ENCODE assay signal across 1 cellular context in genomic region chr15:43133429-43134156, GRCh38.
TF ChIP-seq lines count a peak whose summit lies in the region.

TSS of gene TMEM62 (plus strand) at chr15:43133586. CDS start at chr15:43133803, 217 bp downstream.

TF ChIP-seq in HepG2, 621 proteins besides CTCF, POLR2A, EP300 and RAD21 (continued from another document and continues in another):
- TF ChIP-seq, protein P1, sequence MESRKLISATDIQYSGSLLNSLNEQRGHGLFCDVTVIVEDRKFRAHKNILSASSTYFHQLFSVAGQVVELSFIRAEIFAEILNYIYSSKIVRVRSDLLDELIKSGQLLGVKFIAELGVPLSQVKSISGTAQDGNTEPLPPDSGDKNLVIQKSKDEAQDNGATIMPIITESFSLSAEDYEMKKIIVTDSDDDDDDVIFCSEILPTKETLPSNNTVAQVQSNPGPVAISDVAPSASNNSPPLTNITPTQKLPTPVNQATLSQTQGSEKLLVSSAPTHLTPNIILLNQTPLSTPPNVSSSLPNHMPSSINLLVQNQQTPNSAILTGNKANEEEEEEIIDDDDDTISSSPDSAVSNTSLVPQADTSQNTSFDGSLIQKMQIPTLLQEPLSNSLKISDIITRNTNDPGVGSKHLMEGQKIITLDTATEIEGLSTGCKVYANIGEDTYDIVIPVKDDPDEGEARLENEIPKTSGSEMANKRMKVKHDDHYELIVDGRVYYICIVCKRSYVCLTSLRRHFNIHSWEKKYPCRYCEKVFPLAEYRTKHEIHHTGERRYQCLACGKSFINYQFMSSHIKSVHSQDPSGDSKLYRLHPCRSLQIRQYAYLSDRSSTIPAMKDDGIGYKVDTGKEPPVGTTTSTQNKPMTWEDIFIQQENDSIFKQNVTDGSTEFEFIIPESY (CRISPR knock-in tag; IDR thresholded peaks at IDR 0.05): no peak
- TF ChIP-seq ERF (CRISPR knock-in tag; IDR thresholded peaks at IDR 0.05) (no peak; the same call in none of the 2 replicates), ZBTB46 (CRISPR knock-in tag; IDR thresholded peaks at IDR 0.05; ENCODE audit: borderline replicate concordance) (no peak), ZC3H13 (CRISPR knock-in tag; IDR thresholded peaks at IDR 0.05) (no peak), ZFX (CRISPR knock-in tag; IDR thresholded peaks at IDR 0.05; ENCODE audit: low read depth) (peak; percentile 97), ZNF564 (CRISPR knock-in tag; IDR thresholded peaks at IDR 0.05) (no peak), HHEX (CRISPR knock-in tag; IDR thresholded peaks at IDR 0.05) (no peak), HMG20B (CRISPR knock-in tag; conservative IDR thresholded peaks at IDR 0.05) (no peak), ZNF337 (CRISPR knock-in tag; IDR thresholded peaks at IDR 0.05; ENCODE audit: borderline replicate concordance, low read depth) (peak; percentile 58; the same call in 1 of the 2 replicates), ESRRA (CRISPR knock-in tag; IDR thresholded peaks at IDR 0.05; ENCODE audit: low read depth) (no peak), ZMYM2 (CRISPR knock-in tag; IDR thresholded peaks at IDR 0.05) (no peak), GPBP1L1 (CRISPR knock-in tag; IDR thresholded peaks at IDR 0.05) (no peak), NFRKB (IDR thresholded peaks at IDR 0.05) (no peak), ZNF333 (CRISPR knock-in tag; IDR thresholded peaks at IDR 0.05; ENCODE audit: borderline replicate concordance) (no peak), ZNF839 (CRISPR knock-in tag; IDR thresholded peaks at IDR 0.05; ENCODE audit: borderline replicate concordance) (no peak), ZNF274 (CRISPR knock-in tag; IDR thresholded peaks at IDR 0.05) (no peak), RXRB (CRISPR knock-in tag; IDR thresholded peaks at IDR 0.05; ENCODE audit: borderline replicate concordance) (no peak), RORA (CRISPR knock-in tag; IDR thresholded peaks at IDR 0.05) (no peak), ZNF788 (CRISPR knock-in tag; IDR thresholded peaks at IDR 0.05; ENCODE audit: borderline replicate concordance) (no peak; the same call in 1 of the 2 replicates), ZNF878 (CRISPR knock-in tag; IDR thresholded peaks at IDR 0.05) (0 out of 2 replicates have a peak, but pooled peaks have one; percentile 17), JUND (CRISPR knock-in tag; IDR thresholded peaks at IDR 0.05) (no peak), NONO (IDR thresholded peaks at IDR 0.05) (no peak), NONO (CRISPR knock-in tag; conservative IDR thresholded peaks at IDR 0.05) (0 out of 2 replicates have a peak, but pooled peaks have one; percentile 16), CENPX (CRISPR knock-in tag; IDR thresholded peaks at IDR 0.05) (no peak), ATF3 (CRISPR knock-in tag; IDR thresholded peaks at IDR 0.05) (no peak), HOXA9 (CRISPR knock-in tag; IDR thresholded peaks at IDR 0.05; ENCODE audit: borderline replicate concordance) (no peak), SSRP1 (CRISPR knock-in tag; IDR thresholded peaks at IDR 0.05) (no peak), NFE2L2 (IDR thresholded peaks at IDR 0.05; ENCODE audit: low read length) (no peak), KDM5B (CRISPR knock-in tag; IDR thresholded peaks at IDR 0.05; ENCODE audit: borderline replicate concordance) (peak; percentile 91; the same call in 1 of the 2 replicates), E2F2 (CRISPR knock-in tag; IDR thresholded peaks at IDR 0.05; ENCODE audit: borderline replicate concordance) (0 out of 2 replicates have a peak, but pooled peaks have one; percentile 37), SNRNP70 (IDR thresholded peaks at IDR 0.05; ENCODE audit: low read depth, low read length) (no peak), ZNF615 (CRISPR knock-in tag; IDR thresholded peaks at IDR 0.05; ENCODE audit: borderline replicate concordance) (no peak), FOXC1 (CRISPR knock-in tag; IDR thresholded peaks at IDR 0.05; ENCODE audit: borderline replicate concordance) (no peak), ZNF33A (CRISPR knock-in tag; IDR thresholded peaks at IDR 0.05; ENCODE audit: borderline replicate concordance) (no peak), TRIM24 (CRISPR knock-in tag; IDR thresholded peaks at IDR 0.05) (0 out of 2 replicates have a peak, but pooled peaks have one; percentile 22), ZNF451 (CRISPR knock-in tag; IDR thresholded peaks at IDR 0.05) (no peak), ZNF703 (CRISPR knock-in tag; IDR thresholded peaks at IDR 0.05; ENCODE audit: borderline replicate concordance) (no peak), ARNT2 (CRISPR knock-in tag; IDR thresholded peaks at IDR 0.05; ENCODE audit: low read depth) (no peak; the same call in 1 of the 2 replicates), ARID2 (CRISPR knock-in tag; IDR thresholded peaks at IDR 0.05; ENCODE audit: borderline replicate concordance) (peak; percentile 44; the same call in 1 of the 2 replicates), XBP1 (CRISPR knock-in tag; IDR thresholded peaks at IDR 0.05) (0 out of 2 replicates have a peak, but pooled peaks have one; percentile 47), BORCS8-MEF2B (CRISPR knock-in tag; IDR thresholded peaks at IDR 0.05) (peak; percentile 67; the same call in 1 of the 2 replicates), SRSF1 (optimal IDR thresholded peaks at IDR 0.05; ENCODE audit: low read depth, low read length) (peak; percentile 54), ZNF296 (CRISPR knock-in tag; conservative IDR thresholded peaks at IDR 0.05) (no peak), ETV6 (CRISPR knock-in tag; conservative IDR thresholded peaks at IDR 0.05) (no peak), SNAPC5 (CRISPR knock-in tag; IDR thresholded peaks at IDR 0.05; ENCODE audit: borderline replicate concordance) (no peak), ZFYVE20 (CRISPR knock-in tag; IDR thresholded peaks at IDR 0.05; ENCODE audit: borderline replicate concordance, low read depth) (no peak), SP140L (CRISPR knock-in tag; IDR thresholded peaks at IDR 0.05; ENCODE audit: borderline replicate concordance) (no peak), KDM1A (CRISPR knock-in tag; IDR thresholded peaks at IDR 0.05) (no peak), ZNF609 (CRISPR knock-in tag; IDR thresholded peaks at IDR 0.05; ENCODE audit: borderline replicate concordance) (no peak)
- TF ChIP-seq, protein P2, sequence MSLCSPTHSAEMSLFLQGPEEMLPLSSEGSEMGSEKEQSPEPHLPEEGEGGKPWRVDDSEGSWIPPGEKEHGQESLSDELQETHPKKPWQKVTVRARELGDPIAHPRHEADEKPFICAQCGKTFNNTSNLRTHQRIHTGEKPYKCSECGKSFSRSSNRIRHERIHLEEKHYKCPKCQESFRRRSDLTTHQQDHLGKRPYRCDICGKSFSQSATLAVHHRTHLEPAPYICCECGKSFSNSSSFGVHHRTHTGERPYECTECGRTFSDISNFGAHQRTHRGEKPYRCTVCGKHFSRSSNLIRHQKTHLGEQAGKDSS (CRISPR knock-in tag; IDR thresholded peaks at IDR 0.05; ENCODE audit: borderline replicate concordance, low read depth): 0 out of 2 replicates have a peak, but pooled peaks have one; percentile 21
- TF ChIP-seq, protein P3, sequence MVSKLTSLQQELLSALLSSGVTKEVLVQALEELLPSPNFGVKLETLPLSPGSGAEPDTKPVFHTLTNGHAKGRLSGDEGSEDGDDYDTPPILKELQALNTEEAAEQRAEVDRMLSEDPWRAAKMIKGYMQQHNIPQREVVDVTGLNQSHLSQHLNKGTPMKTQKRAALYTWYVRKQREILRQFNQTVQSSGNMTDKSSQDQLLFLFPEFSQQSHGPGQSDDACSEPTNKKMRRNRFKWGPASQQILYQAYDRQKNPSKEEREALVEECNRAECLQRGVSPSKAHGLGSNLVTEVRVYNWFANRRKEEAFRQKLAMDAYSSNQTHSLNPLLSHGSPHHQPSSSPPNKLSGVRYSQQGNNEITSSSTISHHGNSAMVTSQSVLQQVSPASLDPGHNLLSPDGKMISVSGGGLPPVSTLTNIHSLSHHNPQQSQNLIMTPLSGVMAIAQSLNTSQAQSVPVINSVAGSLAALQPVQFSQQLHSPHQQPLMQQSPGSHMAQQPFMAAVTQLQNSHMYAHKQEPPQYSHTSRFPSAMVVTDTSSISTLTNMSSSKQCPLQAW (CRISPR knock-in tag; IDR thresholded peaks at IDR 0.05): no peak
- TF ChIP-seq, protein P4, sequence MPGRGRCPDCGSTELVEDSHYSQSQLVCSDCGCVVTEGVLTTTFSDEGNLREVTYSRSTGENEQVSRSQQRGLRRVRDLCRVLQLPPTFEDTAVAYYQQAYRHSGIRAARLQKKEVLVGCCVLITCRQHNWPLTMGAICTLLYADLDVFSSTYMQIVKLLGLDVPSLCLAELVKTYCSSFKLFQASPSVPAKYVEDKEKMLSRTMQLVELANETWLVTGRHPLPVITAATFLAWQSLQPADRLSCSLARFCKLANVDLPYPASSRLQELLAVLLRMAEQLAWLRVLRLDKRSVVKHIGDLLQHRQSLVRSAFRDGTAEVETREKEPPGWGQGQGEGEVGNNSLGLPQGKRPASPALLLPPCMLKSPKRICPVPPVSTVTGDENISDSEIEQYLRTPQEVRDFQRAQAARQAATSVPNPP (CRISPR knock-in tag; IDR thresholded peaks at IDR 0.05): no peak; the same call in 1 of the 2 replicates
- TF ChIP-seq, protein P5, sequence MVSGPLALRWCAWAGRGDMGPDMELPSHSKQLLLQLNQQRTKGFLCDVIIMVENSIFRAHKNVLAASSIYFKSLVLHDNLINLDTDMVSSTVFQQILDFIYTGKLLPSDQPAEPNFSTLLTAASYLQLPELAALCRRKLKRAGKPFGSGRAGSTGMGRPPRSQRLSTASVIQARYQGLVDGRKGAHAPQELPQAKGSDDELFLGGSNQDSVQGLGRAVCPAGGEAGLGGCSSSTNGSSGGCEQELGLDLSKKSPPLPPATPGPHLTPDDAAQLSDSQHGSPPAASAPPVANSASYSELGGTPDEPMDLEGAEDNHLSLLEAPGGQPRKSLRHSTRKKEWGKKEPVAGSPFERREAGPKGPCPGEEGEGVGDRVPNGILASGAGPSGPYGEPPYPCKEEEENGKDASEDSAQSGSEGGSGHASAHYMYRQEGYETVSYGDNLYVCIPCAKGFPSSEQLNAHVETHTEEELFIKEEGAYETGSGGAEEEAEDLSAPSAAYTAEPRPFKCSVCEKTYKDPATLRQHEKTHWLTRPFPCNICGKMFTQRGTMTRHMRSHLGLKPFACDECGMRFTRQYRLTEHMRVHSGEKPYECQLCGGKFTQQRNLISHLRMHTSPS (CRISPR knock-in tag; IDR thresholded peaks at IDR 0.05; ENCODE audit: low read depth): no peak
